Comparison of ENCODE assay signal across 11 cellular contexts in the genomic region with DNA sequence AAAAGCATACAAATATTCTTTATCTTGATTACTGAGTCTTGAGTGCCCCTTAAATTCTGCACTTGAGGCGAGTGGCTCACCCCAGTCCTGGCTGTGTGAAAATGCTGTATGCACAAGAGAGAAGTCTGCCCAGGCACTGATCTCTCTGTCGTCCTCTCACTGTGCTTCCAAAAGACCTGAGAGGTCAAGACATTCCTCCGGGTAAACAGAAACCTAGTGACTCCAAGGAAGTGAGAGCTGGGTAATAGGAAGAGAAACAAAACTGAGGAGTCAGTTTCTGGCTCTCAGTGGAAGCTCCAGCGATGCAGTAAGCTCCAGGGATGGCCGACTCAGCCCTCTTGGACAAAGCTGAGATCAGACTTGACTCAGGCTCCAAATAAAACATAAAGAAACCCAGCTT.
DNase-seq lines count a peak whose midpoint lies in the region; ATAC-seq and TF ChIP-seq lines count a peak whose summit lies in the region.
"Had no signal": no experiment of that assay in that cellular context is flagged by ENCODE, and none has a peak within 500 bp of the region (broad histone marks: within the 10 kb centered on the region; RNA-seq: fewer than 3 reads in every experiment).

No MANE protein-coding gene starts in this region.

- H3K4me3 ChIP-seq in fibroblast of lung (replicated peaks in 1 of 4; ENCODE audit: control extremely low read depth in 1 of 4, insufficient read depth in 1 of 4, low read depth in 3 of 4, low read length in 4 of 4), result no peak overlapping the region
- no peak overlapping the region for H3K4me3 ChIP-seq in psoas muscle

- CTCF ChIA-PET in Calu3 (lab: Charles Lee), result no interaction called here

- H2AFZ ChIP-seq in fibroblast of lung (ENCODE audit: low read length), result no peak overlapping the region

- peaks cover 44% of the 10 kb centered on the region for H3K79me2 ChIP-seq in fibroblast of lung (ENCODE audit: control insufficient read depth, insufficient read depth, low read length)

- no peaks in the 10 kb centered on the region for H3K27me3 ChIP-seq in fibroblast of lung (ENCODE audit: control insufficient read depth, insufficient read depth, low read length)
- H3K27me3 ChIP-seq in psoas muscle (ENCODE audit: insufficient read depth in 3 of 3, low read length in 2 of 3), result no peaks in the 10 kb centered on the region
- no peaks in the 10 kb centered on the region for H3K27me3 ChIP-seq in foreskin keratinocyte

- peak overlapping the region; percentile 42 for H3K27ac Mint-ChIP-seq in Calu3 (ENCODE audit: unreplicated experiment)
- peak overlapping the region; percentile 89 for H3K27ac Mint-ChIP-seq in T-helper 17 cell

- H3K4me3 Mint-ChIP-seq in Calu3 (ENCODE audit: low read depth, unreplicated experiment) (peak overlapping the region; percentile 23), T-helper 17 cell (peak overlapping the region; percentile 59)

- DNase-seq in Calu3 (no peak), T-helper 17 cell (no peak), fibroblast of lung (ENCODE audit: low read depth in 2 of 2) (peak; percentile 32 to 43), psoas muscle (peak in 1 of 2 donors; percentile 52), foreskin keratinocyte (no peak), GM13976 (ENCODE audit: low spot score) (no peak), NCI-H1417 (lab: John Stamatoyannopoulos, UW) (no peak), G401 (ENCODE audit: low spot score) (no peak)
- DNase-seq: activated CD4-positive, alpha-beta T cell treated with anti-CD3 and anti-CD28 coated beads, Interleukin-2, amount 50 U/mL, for 1 hour; anterior cingulate cortex; NCI-H2081 had no signal

- H3K4me1 Mint-ChIP-seq in Calu3 (ENCODE audit: low read depth, unreplicated experiment) (peaks cover 74% of the 10 kb centered on the region), T-helper 17 cell (peaks cover 71% of the 10 kb centered on the region)

- intact Hi-C loops in Calu3 (cut with micrococcal nuclease; ENCODE audit: unreplicated experiment), result no loop called here
- intact Hi-C loops in psoas muscle (cut with DNase I), result no loop called here

- no peaks in the 10 kb centered on the region for H3K36me3 Mint-ChIP-seq in Calu3 (ENCODE audit: insufficient read depth, unreplicated experiment)
- H3K36me3 Mint-ChIP-seq in T-helper 17 cell (ENCODE audit: low read depth), result peaks cover 3% of the 10 kb centered on the region

- H3K4me1 ChIP-seq in fibroblast of lung (ENCODE audit: control insufficient read depth, extremely low read depth, insufficient read depth, low read length), result no peaks in the 10 kb centered on the region
- peaks cover 57% of the 10 kb centered on the region for H3K4me1 ChIP-seq in psoas muscle
- H3K4me1 ChIP-seq in foreskin keratinocyte, result peaks cover 10% of the 10 kb centered on the region

- ATAC-seq in T-helper 17 cell, result no peak
- ATAC-seq in psoas muscle, result peak in 3 of 4 donors; percentile 31 to 54 (median 52)
- no peak for ATAC-seq in foreskin keratinocyte

- H3K4me2 ChIP-seq in fibroblast of lung (ENCODE audit: extremely low read depth, insufficient read depth, low read length), result no peak overlapping the region

- H3K36me3 ChIP-seq in fibroblast of lung (ENCODE audit: control insufficient read depth, insufficient read depth, low read length) (no peaks in the 10 kb centered on the region), psoas muscle (ENCODE audit: insufficient read depth in 1 of 2, low read depth in 1 of 2) (no peaks in the 10 kb centered on the region)

- TF ChIP-seq CTCF in Calu3 (IDR thresholded peaks at IDR 0.05; ENCODE audit: unreplicated experiment), result no peak
- no peak for TF ChIP-seq CTCF in fibroblast of lung (conservative IDR thresholded peaks at IDR 0.05 in 1 of 2, IDR thresholded peaks at IDR 0.05 in 1 of 2; ENCODE audit: low read depth in 1 of 2, low read length in 2 of 2)
- TF ChIP-seq CTCF in psoas muscle (IDR thresholded peaks at IDR 0.05), result no peak
- TF ChIP-seq CTCF in foreskin keratinocyte (conservative IDR thresholded peaks at IDR 0.05), result no peak
- no peak for TF ChIP-seq CTCF in GM13976 (IDR thresholded peaks at IDR 0.05; ENCODE audit: borderline replicate concordance, control extremely low read depth, extremely low read depth, insufficient read depth, missing control alignments)

- in situ Hi-C loops in GM13976 (cut with MboI; ENCODE audit: low sequenced_read_pairs, unreplicated experiment), result no loop called here
- in situ Hi-C loops in G401 (cut with HindIII; ENCODE audit: low sequenced_read_pairs), result no loop called here

- no peaks in the 10 kb centered on the region for H4K20me1 ChIP-seq in fibroblast of lung (ENCODE audit: control insufficient read depth, extremely low read depth, insufficient read depth, low read length)

- H3K27me3 Mint-ChIP-seq in Calu3 (ENCODE audit: unreplicated experiment), result no peaks in the 10 kb centered on the region
- no peaks in the 10 kb centered on the region for H3K27me3 Mint-ChIP-seq in T-helper 17 cell

- 29 to 66% (median 39%) methylated on average over 5 of the region's 5 CpGs for WGBS in psoas muscle, 3 donors

- H3K9me3 ChIP-seq in T-helper 17 cell (ENCODE audit: control insufficient read depth, low read length, poor library complexity, severe bottlenecking) (no peaks in the 10 kb centered on the region), fibroblast of lung (ENCODE audit: control insufficient read depth, insufficient read depth, low read depth, low read length) (no peaks in the 10 kb centered on the region), psoas muscle (no peaks in the 10 kb centered on the region)

- no TSS peak for BruUV-seq in Calu3 (replicated peaks; lab: Mats Ljungman, UMichigan)

- H3K9me3 Mint-ChIP-seq in Calu3 (ENCODE audit: low read depth, unreplicated experiment), result no peaks in the 10 kb centered on the region

- no peak overlapping the region for H3K9ac ChIP-seq in fibroblast of lung (ENCODE audit: insufficient read depth, low read length)

- H3K27ac ChIP-seq in fibroblast of lung (ENCODE audit: insufficient read depth, low read length) (no peak overlapping the region), psoas muscle (peak overlapping the region; percentile 53), foreskin keratinocyte (no peak overlapping the region)

Comparison
In these comparisons a context has a peak if more than half of its experiments do, and no peak if none do; other contexts are left out.
1. DNase-seq: peak in fibroblast of lung (2 of 2); none in Calu3 (single experiment), T-helper 17 cell (0 of 3), foreskin keratinocyte (0 of 2), GM13976 (single experiment), NCI-H1417 (0 of 3) and G401 (single experiment).
2. ATAC-seq: peak in psoas muscle (3 of 4); none in T-helper 17 cell (single experiment) and foreskin keratinocyte (single experiment).